ENCODE assay signal across 13 cellular contexts in the genomic region with DNA sequence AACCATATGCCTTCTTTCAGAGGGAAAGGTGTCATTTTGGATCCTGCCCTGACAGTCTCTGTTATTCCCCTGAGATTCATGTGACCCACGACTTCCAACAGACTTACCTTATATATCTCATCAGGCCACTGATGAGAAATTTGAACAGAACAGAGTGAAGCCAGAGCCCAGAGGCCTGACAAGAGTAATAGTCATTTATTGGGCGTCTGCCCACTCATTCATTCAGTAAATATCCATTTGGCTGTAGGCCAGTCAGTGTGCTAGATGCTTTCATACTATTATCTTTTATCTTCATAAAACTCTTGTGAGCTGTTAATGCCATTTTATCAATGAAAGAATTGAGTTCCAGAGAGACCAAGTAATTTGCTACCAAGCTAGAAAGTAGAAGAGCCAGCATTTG. TPM values are rescaled to one million over a fixed set of nuclear protein-coding genes. Genes with fewer than 3 reads are reported as not detected.
DNase-seq lines count a peak whose midpoint lies in the region; ATAC-seq and TF ChIP-seq lines count a peak whose summit lies in the region.
"Had no signal": no experiment of that assay in that cellular context is flagged by ENCODE, and none has a peak within 500 bp of the region (broad histone marks: within the 10 kb centered on the region; RNA-seq: fewer than 3 reads in every experiment).

No MANE protein-coding gene starts in this region.

- 35 to 51% (median 45%) methylated on average over 2 of the region's 2 CpGs for WGBS in adipose tissue, 3 donors

- POLR2A ChIA-PET in activated CD8-positive, alpha-beta T cell treated with anti-CD3 and anti-CD28 coated beads for 36 hours (lab: Charles Lee) = no interaction called here

- H3K27ac ChIP-seq in ACC112 (ENCODE audit: low read depth, low read length) = peak overlapping the region; percentile 65
- H3K27ac ChIP-seq in adipose tissue (ENCODE audit: low read depth, low read length) = peak overlapping the region; percentile 19
- H3K27ac ChIP-seq: pancreas had no signal

- H3K79me2 ChIP-seq in ACC112 (ENCODE audit: control insufficient read depth, insufficient read depth, low read length, unreplicated experiment) = no peaks in the 10 kb centered on the region

- no peak overlapping the region for H2AFZ ChIP-seq in ACC112 (ENCODE audit: low read length, unreplicated experiment)

- no peaks in the 10 kb centered on the region for H3K27me3 ChIP-seq in ACC112 (ENCODE audit: insufficient read depth, low read length)
- H3K27me3 ChIP-seq: pancreas had no signal

- intact Hi-C loops in activated CD8-positive, alpha-beta T cell treated with anti-CD3 and anti-CD28 coated beads for 36 hours (cut with micrococcal nuclease) = no loop called here

- no peak for TF ChIP-seq CTCF in fibroblast of villous mesenchyme (IDR thresholded peaks at IDR 0.05; ENCODE audit: insufficient read depth, low read depth, low read length)
- TF ChIP-seq CTCF in activated CD8-positive, alpha-beta T cell treated with anti-CD3 and anti-CD28 coated beads for 36 hours (IDR thresholded peaks at IDR 0.05) = no peak

- no peak overlapping the region for H3K27ac Mint-ChIP-seq in activated CD8-positive, alpha-beta T cell treated with anti-CD3 and anti-CD28 coated beads for 36 hours
- no peak overlapping the region for H3K27ac Mint-ChIP-seq in stimulated activated naive B cell treated with anti-CD40 and anti-IgM and Interleukin-4, amounts not matched to agents 10 μg/mL and 1 μg/mL and 100 μg/mL, for 72 hours
- H3K27ac Mint-ChIP-seq: activated CD8-positive, alpha-beta memory T cell treated with anti-CD3 and anti-CD28 coated beads, Interleukin-2, amount 10 ng/mL, durations not matched to agents 7 days and 5 days had no signal

- ATAC-seq in activated CD8-positive, alpha-beta T cell treated with anti-CD3 and anti-CD28 coated beads for 36 hours = no peak
- ATAC-seq in stimulated activated naive B cell treated with anti-CD40 and anti-IgM and Interleukin-4, amounts not matched to agents 10 μg/mL and 1 μg/mL and 100 μg/mL, for 72 hours (replicated peaks) = no peak
- no peak for ATAC-seq in HG02623 (IDR thresholded peaks at IDR 0.05; ENCODE audit: unreplicated experiment)
- ATAC-seq: activated CD8-positive, alpha-beta memory T cell treated with anti-CD3 and anti-CD28 coated beads, Interleukin-2, amount 10 ng/mL, durations not matched to agents 7 days and 5 days had no signal

- H3K4me1 Mint-ChIP-seq in activated CD8-positive, alpha-beta T cell treated with anti-CD3 and anti-CD28 coated beads for 36 hours (ENCODE audit: low read depth) = peaks cover 6% of the 10 kb centered on the region
- H3K4me1 Mint-ChIP-seq in stimulated activated naive B cell treated with anti-CD40 and anti-IgM and Interleukin-4, amounts not matched to agents 10 μg/mL and 1 μg/mL and 100 μg/mL, for 72 hours = peaks cover 4 to 5% of the 10 kb centered on the region in 2 donors

- no peak overlapping the region for H3K4me3 Mint-ChIP-seq in activated CD8-positive, alpha-beta T cell treated with anti-CD3 and anti-CD28 coated beads for 36 hours
- H3K4me3 Mint-ChIP-seq in stimulated activated naive B cell treated with anti-CD40 and anti-IgM and Interleukin-4, amounts not matched to agents 10 μg/mL and 1 μg/mL and 100 μg/mL, for 72 hours = no peak overlapping the region
- H3K4me3 Mint-ChIP-seq: activated CD8-positive, alpha-beta memory T cell treated with anti-CD3 and anti-CD28 coated beads, Interleukin-2, amount 10 ng/mL, durations not matched to agents 7 days and 5 days had no signal

- CTCF ChIA-PET in activated CD8-positive, alpha-beta T cell treated with anti-CD3 and anti-CD28 coated beads for 36 hours (lab: Charles Lee) = interaction anchor here (1.2 to 1.7 kb wide), 3 partner anchors 20 to 127 kb away, joined by 3 to 4 read pairs (median 4); no protein-coding TSS in a partner anchor

- H3K4me3 ChIP-seq in ACC112 (ENCODE audit: low read depth, low read length) = no peak overlapping the region
- H3K4me3 ChIP-seq in fibroblast of villous mesenchyme (ENCODE audit: low read depth, low read length) = no peak overlapping the region
- H3K4me3 ChIP-seq: pancreas had no signal

- 0 out of 2 replicates have a peak, but pooled peaks cover 4% of the 10 kb centered on the region for H3K36me3 ChIP-seq in ACC112 (ENCODE audit: insufficient read depth, low read length)
- H3K36me3 ChIP-seq: pancreas had no signal

- DNase-seq in HS-5 (ENCODE audit: low read depth) = peak; percentile 45
- peak; percentile 64 for DNase-seq in fibroblast of villous mesenchyme (ENCODE audit: low read depth)
- DNase-seq in glomerular visceral epithelial cell (ENCODE audit: extremely low spot score) = no peak
- DNase-seq in activated CD8-positive, alpha-beta T cell treated with anti-CD3 and anti-CD28 coated beads for 36 hours = no peak
- DNase-seq in stimulated activated naive B cell treated with anti-CD40 and anti-IgM and Interleukin-4, amounts not matched to agents 10 μg/mL and 1 μg/mL and 100 μg/mL, for 72 hours = no peak
- DNase-seq: activated CD8-positive, alpha-beta memory T cell treated with anti-CD3 and anti-CD28 coated beads, Interleukin-2, amount 10 ng/mL, durations not matched to agents 7 days and 5 days; amniotic stem cell; left cardiac atrium; NCI-H1436; pancreas had no signal

- H3K4me1 ChIP-seq in ACC112 (ENCODE audit: control insufficient read depth, insufficient read depth, low read length, unreplicated experiment) = peaks cover 27% of the 10 kb centered on the region
- H3K4me1 ChIP-seq: pancreas had no signal

- H3K36me3 Mint-ChIP-seq in activated CD8-positive, alpha-beta T cell treated with anti-CD3 and anti-CD28 coated beads for 36 hours (ENCODE audit: low read depth) = no peaks in the 10 kb centered on the region
- peaks cover 4 to 11% of the 10 kb centered on the region in 2 donors for H3K36me3 Mint-ChIP-seq in stimulated activated naive B cell treated with anti-CD40 and anti-IgM and Interleukin-4, amounts not matched to agents 10 μg/mL and 1 μg/mL and 100 μg/mL, for 72 hours

- H3K27me3 Mint-ChIP-seq in activated CD8-positive, alpha-beta T cell treated with anti-CD3 and anti-CD28 coated beads for 36 hours = no peaks in the 10 kb centered on the region
- H3K27me3 Mint-ChIP-seq in stimulated activated naive B cell treated with anti-CD40 and anti-IgM and Interleukin-4, amounts not matched to agents 10 μg/mL and 1 μg/mL and 100 μg/mL, for 72 hours = no peaks in the 10 kb centered on the region
- H3K27me3 Mint-ChIP-seq: activated CD8-positive, alpha-beta memory T cell treated with anti-CD3 and anti-CD28 coated beads, Interleukin-2, amount 10 ng/mL, durations not matched to agents 7 days and 5 days had no signal

- no peaks in the 10 kb centered on the region for H3K9me3 Mint-ChIP-seq in activated CD8-positive, alpha-beta T cell treated with anti-CD3 and anti-CD28 coated beads for 36 hours
- H3K9me3 Mint-ChIP-seq in stimulated activated naive B cell treated with anti-CD40 and anti-IgM and Interleukin-4, amounts not matched to agents 10 μg/mL and 1 μg/mL and 100 μg/mL, for 72 hours = no peaks in the 10 kb centered on the region

RNA-seq across cellular contexts. Expression of gene PTPDC1, which starts 2.2 kb away (rescaled TPM):
- polyA plus RNA-seq in adipose tissue = 1 to 10 TPM; 2.1 to 4.4 (median 3.6) TPM
- 7.8 and 11.9 TPM in 2 replicates for total RNA-seq in fibroblast of villous mesenchyme
- 1 to 10 TPM; 4.9 to 5.6 TPM for total RNA-seq in activated CD8-positive, alpha-beta T cell treated with anti-CD3 and anti-CD28 coated beads for 36 hours

Comparison
In these comparisons a context has a peak if more than half of its experiments do, and no peak if none do; other contexts are left out.
1. DNase-seq: peak in HS-5 (single experiment) and fibroblast of villous mesenchyme (single experiment); none in glomerular visceral epithelial cell (single experiment), activated CD8-positive, alpha-beta T cell treated with anti-CD3 and anti-CD28 coated beads for 36 hours (single experiment) and stimulated activated naive B cell treated with anti-CD40 and anti-IgM and Interleukin-4, amounts not matched to agents 10 μg/mL and 1 μg/mL and 100 μg/mL, for 72 hours (single experiment).